ENCODE assay signal across 25 cellular contexts in the genomic region with DNA sequence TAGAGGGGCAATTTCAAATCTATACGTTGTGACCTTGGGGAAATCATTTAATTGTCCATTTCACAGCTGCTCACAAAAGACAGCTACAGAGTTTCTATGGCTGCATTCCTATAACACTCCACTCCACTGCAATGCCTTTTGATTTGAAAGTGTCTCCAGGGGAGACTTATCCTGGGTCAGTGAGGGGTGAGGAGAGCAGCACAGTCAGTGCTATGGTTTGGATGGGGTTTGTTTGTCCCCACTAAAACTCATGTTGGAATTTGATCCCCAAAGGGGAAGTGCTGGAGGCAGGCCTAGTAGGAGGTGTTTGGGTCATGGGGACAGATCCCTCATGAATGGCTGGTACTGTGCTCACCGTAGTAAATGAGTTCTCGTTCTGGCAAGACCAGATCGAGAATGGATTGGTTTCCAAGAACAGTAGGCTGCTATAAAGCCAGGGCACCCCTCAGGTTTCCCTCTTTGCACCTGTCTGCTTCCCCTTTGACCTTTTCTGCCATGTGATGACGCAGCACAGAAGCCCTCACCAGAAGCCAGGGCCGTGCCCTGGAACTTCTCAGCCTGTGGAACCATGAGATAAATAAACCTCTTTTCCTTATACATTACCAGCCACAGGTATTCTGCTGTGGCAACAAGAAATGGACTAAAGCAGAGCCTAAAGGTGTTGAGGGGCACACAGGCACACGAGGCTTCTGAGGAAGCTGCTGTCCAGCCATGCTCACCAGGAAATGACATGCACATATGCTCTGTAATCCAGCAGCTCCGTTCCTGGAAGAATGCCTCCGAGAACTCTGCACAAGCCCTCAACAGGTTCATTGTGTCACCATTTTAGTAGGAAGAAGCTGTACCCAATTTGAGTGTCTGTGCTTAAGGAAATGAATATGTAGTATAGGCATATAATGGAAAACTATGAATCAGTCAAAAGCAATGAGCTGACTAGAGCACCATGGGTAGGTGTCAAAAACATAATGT. TPM values are rescaled to one million over a fixed set of nuclear protein-coding genes. Genes with fewer than 3 reads are reported as not detected.
"Had no signal": no experiment of that assay in that cellular context is flagged by ENCODE, and none has a peak within 500 bp of the region (broad histone marks: within the 10 kb centered on the region; RNA-seq: fewer than 3 reads in every experiment).

No MANE protein-coding gene starts in this region.

- H3K27ac Mint-ChIP-seq: memory B cell; naive thymus-derived CD4-positive, alpha-beta T cell; nephron; progenitor cell of endocrine pancreas; stimulated activated naive CD8-positive, alpha-beta T cell treated with anti-CD3 and anti-CD28 coated beads, Interleukin-15, amount 100 ng/mL, for 72 hours had no signal

- H3K4me3 Mint-ChIP-seq: memory B cell; naive thymus-derived CD4-positive, alpha-beta T cell; nephron; stimulated activated naive CD8-positive, alpha-beta T cell treated with anti-CD3 and anti-CD28 coated beads, Interleukin-15, amount 100 ng/mL, for 72 hours had no signal

- DNase-seq: dermis blood vessel endothelial cell; effector memory CD4-positive, alpha-beta T cell; erythroblast; esophagus squamous epithelium; foreskin melanocyte; glutamatergic neuron; heart right ventricle; hippocampal formation; midbrain; naive thymus-derived CD4-positive, alpha-beta T cell; occipital lobe; pancreas; right cardiac atrium; stimulated activated CD4-positive, alpha-beta T cell treated with anti-CD3 and anti-CD28 coated beads, Interleukin-12 subunit alpha, Interleukin-12 subunit beta, amount 100 ng/mL, for 4 hours; stimulated activated CD4-positive, alpha-beta T cell treated with anti-CD3 and anti-CD28 coated beads, Interleukin-1b, Interleukin-23, amount 100 ng/mL, for 48 hours; stimulated activated CD4-positive, alpha-beta T cell treated with anti-CD3 and anti-CD28 coated beads, Interleukin-4, amount 100 ng/mL, for 1 hour; stimulated activated CD8-positive, alpha-beta memory T cell treated with anti-CD3 and anti-CD28 coated beads, Interleukin-4, amount 100 ng/mL, for 48 hours; stimulated activated naive CD4-positive, alpha-beta T cell; stimulated activated naive CD8-positive, alpha-beta T cell treated with anti-CD3 and anti-CD28 coated beads, Interleukin-15, amount 100 ng/mL, for 72 hours; transverse colon; upper lobe of right lung had no signal

- ATAC-seq: heart right ventricle; naive thymus-derived CD4-positive, alpha-beta T cell; pancreas; stimulated activated naive CD8-positive, alpha-beta T cell treated with anti-CD3 and anti-CD28 coated beads, Interleukin-15, amount 100 ng/mL, for 72 hours; upper lobe of right lung had no signal

- H3K4me1 Mint-ChIP-seq: memory B cell had no signal

RNA-seq across cellular contexts. Expression of gene PAPOLB, which starts 5.0 kb away (rescaled TPM):
- total RNA-seq: naive thymus-derived CD4-positive, alpha-beta T cell; vagina had no signal
